10 cellular contexts compared by ENCODE assay signal in genomic region chr6:118485601-118486550, GRCh38.
DNase-seq lines count a peak whose midpoint lies in the region; ATAC-seq and TF ChIP-seq lines count a peak whose summit lies in the region.
"Had no signal": no experiment of that assay in that cellular context is flagged by ENCODE, and none has a peak within 500 bp of the region (broad histone marks: within the 10 kb centered on the region; RNA-seq: fewer than 3 reads in every experiment).

No MANE protein-coding gene starts in this region.

- DNase-seq in stimulated activated naive CD8-positive, alpha-beta T cell treated with anti-CD3 and anti-CD28 coated beads, Interleukin-15, amount 100 ng/mL, for 72 hours: peak in 1 of 2 donors; percentile 26
- no peak for DNase-seq in stimulated activated naive CD8-positive, alpha-beta T cell treated with anti-CD3 and anti-CD28 coated beads, Interleukin-15, Interleukin-2, amounts not matched to agents 100 U/mL and 50 U/mL, for 24 hours
- DNase-seq in SK-MEL-5 (ENCODE audit: low read depth, low spot score) (peak; percentile 73), left lung (no peak), NCI-H69 (lab: John Stamatoyannopoulos, UW) (no peak), lower lobe of right lung (no peak)
- DNase-seq: NCI-H226 had no signal

- intact Hi-C loops in left lung (cut with DNase I) (no loop called here), lower lobe of right lung (cut with DNase I) (no loop called here)

- peak overlapping the region in 1 of 2 donors; percentile 7 for H3K27ac Mint-ChIP-seq in stimulated activated naive CD8-positive, alpha-beta T cell treated with anti-CD3 and anti-CD28 coated beads, Interleukin-15, amount 100 ng/mL, for 72 hours
- H3K27ac Mint-ChIP-seq: B cell had no signal

- H3K9me3 ChIP-seq in left lung (peaks cover 0 to 27% of the 10 kb centered on the region in 2 donors), lower lobe of right lung (peaks cover 16% of the 10 kb centered on the region)

- peak overlapping the region in 1 of 2 donors; percentile 33 for H3K4me3 Mint-ChIP-seq in stimulated activated naive CD8-positive, alpha-beta T cell treated with anti-CD3 and anti-CD28 coated beads, Interleukin-15, amount 100 ng/mL, for 72 hours
- H3K4me3 Mint-ChIP-seq: B cell had no signal

- peaks cover 16 to 18% of the 10 kb centered on the region in 2 donors for H3K9me3 Mint-ChIP-seq in stimulated activated naive CD8-positive, alpha-beta T cell treated with anti-CD3 and anti-CD28 coated beads, Interleukin-15, amount 100 ng/mL, for 72 hours

- H3K27me3 Mint-ChIP-seq in stimulated activated naive CD8-positive, alpha-beta T cell treated with anti-CD3 and anti-CD28 coated beads, Interleukin-15, amount 100 ng/mL, for 72 hours: no peaks in the 10 kb centered on the region
- H3K27me3 Mint-ChIP-seq: B cell had no signal

- peaks cover 0 to 48% of the 10 kb centered on the region in 2 donors for H3K36me3 ChIP-seq in left lung
- peaks cover 16% of the 10 kb centered on the region for H3K36me3 ChIP-seq in lower lobe of right lung

- TF ChIP-seq CTCF in left lung (IDR thresholded peaks at IDR 0.05): no peak
- TF ChIP-seq CTCF in lower lobe of right lung (IDR thresholded peaks at IDR 0.05): no peak

- peak; percentile 91 for ATAC-seq in stimulated activated naive CD8-positive, alpha-beta T cell treated with anti-CD3 and anti-CD28 coated beads, Interleukin-15, amount 100 ng/mL, for 72 hours
- ATAC-seq in stimulated activated naive CD8-positive, alpha-beta T cell treated with anti-CD3 and anti-CD28 coated beads, Interleukin-15, Interleukin-2, amounts not matched to agents 100 U/mL and 50 U/mL, for 24 hours: no peak
- peak; percentile 98 for ATAC-seq in HG02852 (IDR thresholded peaks at IDR 0.05; ENCODE audit: unreplicated experiment)
- ATAC-seq in left lung: no peak
- no peak for ATAC-seq in esophagus mucosa
- ATAC-seq in lower lobe of right lung: no peak

- in situ Hi-C loops in SK-MEL-5 (cut with HindIII; ENCODE audit: low pct_unique_long_range_greater_than_20kb, low sequenced_read_pairs): no loop called here

- peaks cover 29% of the 10 kb centered on the region for H3K4me1 Mint-ChIP-seq in stimulated activated naive CD8-positive, alpha-beta T cell treated with anti-CD3 and anti-CD28 coated beads, Interleukin-15, amount 100 ng/mL, for 72 hours
- H3K4me1 Mint-ChIP-seq: B cell had no signal

- H3K27me3 ChIP-seq in left lung (no peaks in the 10 kb centered on the region), lower lobe of right lung (ENCODE audit: low read depth) (no peaks in the 10 kb centered on the region)

- no peaks in the 10 kb centered on the region for H3K4me1 ChIP-seq in left lung
- H3K4me1 ChIP-seq in lower lobe of right lung: no peaks in the 10 kb centered on the region

- H3K27ac ChIP-seq in left lung (no peak overlapping the region), lower lobe of right lung (no peak overlapping the region)

- H3K4me3 ChIP-seq in left lung: no peak overlapping the region
- no peak overlapping the region for H3K4me3 ChIP-seq in lower lobe of right lung

Comparison
In these comparisons a context has a peak if more than half of its experiments do, and no peak if none do; other contexts are left out.
1. ATAC-seq: peak in stimulated activated naive CD8-positive, alpha-beta T cell treated with anti-CD3 and anti-CD28 coated beads, Interleukin-15, amount 100 ng/mL, for 72 hours (single experiment) and HG02852 (single experiment); none in stimulated activated naive CD8-positive, alpha-beta T cell treated with anti-CD3 and anti-CD28 coated beads, Interleukin-15, Interleukin-2, amounts not matched to agents 100 U/mL and 50 U/mL, for 24 hours (single experiment), left lung (single experiment), esophagus mucosa (single experiment) and lower lobe of right lung (0 of 2).